Comparison of ENCODE assay signal across 15 cellular contexts in genomic region chr1:169874229-169874628, GRCh38. TPM values are rescaled to one million over a fixed set of nuclear protein-coding genes. Genes with fewer than 3 reads are reported as not detected.
DNase-seq lines count a peak whose midpoint lies in the region; ATAC-seq and TF ChIP-seq lines count a peak whose summit lies in the region.
"Had no signal": no experiment of that assay in that cellular context is flagged by ENCODE, and none has a peak within 500 bp of the region (broad histone marks: within the 10 kb centered on the region; RNA-seq: fewer than 3 reads in every experiment).

No MANE protein-coding gene starts in this region.

- no peak for ATAC-seq in GM21786 (IDR thresholded peaks at IDR 0.05; ENCODE audit: unreplicated experiment)
- no peak for ATAC-seq in GM21423 (IDR thresholded peaks at IDR 0.05; ENCODE audit: unreplicated experiment)

- DNase-seq in EH (ENCODE audit: low read depth) (peak; percentile 95), RPMI7951 (ENCODE audit: low read depth) (peak; percentile 57), fibroblast of lung (ENCODE audit: low read depth in 2 of 2) (peak; percentile 26 to 86), retinal pigment epithelial cell (ENCODE audit: low read depth) (peak; percentile 54), NCI-H2227 treated with DMSO at 0.1 percent for 48 hours (lab: John Stamatoyannopoulos, UW) (no peak), HAP-1 (ENCODE audit: low spot score in 2 of 2) (no peak)
- DNase-seq: activated CD4-positive, alpha-beta T cell treated with anti-CD3 and anti-CD28 coated beads, Interleukin-2, amount 50 U/mL, for 1 hour; activated gamma-delta T cell; Caco-2; central memory CD4-positive, alpha-beta T cell; erythroblast; midbrain; NCI-H1092 treated with DMSO at 0.1 percent for 48 hours had no signal

- no peaks in the 10 kb centered on the region for H3K9me3 ChIP-seq in fibroblast of lung (ENCODE audit: control insufficient read depth, insufficient read depth, low read depth, low read length)
- H3K9me3 ChIP-seq in HAP-1 = peaks cover 7% of the 10 kb centered on the region

- H3K79me2 ChIP-seq in fibroblast of lung (ENCODE audit: control insufficient read depth, insufficient read depth, low read length) = no peaks in the 10 kb centered on the region

- H2AFZ ChIP-seq in fibroblast of lung (ENCODE audit: low read length) = no peak overlapping the region

- no peak overlapping the region for H3K4me2 ChIP-seq in fibroblast of lung (ENCODE audit: extremely low read depth, insufficient read depth, low read length)

- TF ChIP-seq CTCF in fibroblast of lung (conservative IDR thresholded peaks at IDR 0.05 in 1 of 2, IDR thresholded peaks at IDR 0.05 in 1 of 2; ENCODE audit: low read depth in 1 of 2, low read length in 2 of 2) (no peak), retinal pigment epithelial cell (conservative IDR thresholded peaks at IDR 0.05; ENCODE audit: low read depth, low read length) (no peak)

- H3K4me1 ChIP-seq in fibroblast of lung (ENCODE audit: control insufficient read depth, extremely low read depth, insufficient read depth, low read length) (no peaks in the 10 kb centered on the region), HAP-1 (no peaks in the 10 kb centered on the region)

- H3K9ac ChIP-seq in fibroblast of lung (ENCODE audit: insufficient read depth, low read length) = no peak overlapping the region

- H3K4me3 ChIP-seq in fibroblast of lung (replicated peaks in 1 of 4; ENCODE audit: control extremely low read depth in 1 of 4, insufficient read depth in 1 of 4, low read depth in 3 of 4, low read length in 4 of 4) (no peak overlapping the region), retinal pigment epithelial cell (ENCODE audit: low read length) (no peak overlapping the region), HAP-1 (no peak overlapping the region)

- peaks cover 2% of the 10 kb centered on the region for H4K20me1 ChIP-seq in fibroblast of lung (ENCODE audit: control insufficient read depth, extremely low read depth, insufficient read depth, low read length)

- no peak overlapping the region for H3K27ac ChIP-seq in fibroblast of lung (ENCODE audit: insufficient read depth, low read length)

- H3K27me3 ChIP-seq in fibroblast of lung (ENCODE audit: control insufficient read depth, insufficient read depth, low read length) (no peaks in the 10 kb centered on the region), HAP-1 (ENCODE audit: low read depth) (no peaks in the 10 kb centered on the region)

- in situ Hi-C loops in HAP-1 (cut with MboI; ENCODE audit: low sequenced_read_pairs) = no loop called here

- H3K36me3 ChIP-seq in fibroblast of lung (ENCODE audit: control insufficient read depth, insufficient read depth, low read length) (peaks cover 14% of the 10 kb centered on the region), HAP-1 (replicated peaks) (peaks cover 61% of the 10 kb centered on the region)

RNA-seq across cellular contexts. Expression of gene SCYL3, which starts 19.5 kb away (rescaled TPM):
- 4.2 and 4.9 TPM in 2 replicates for total RNA-seq in RPMI7951 (2014; rRNA removed; shearing (Covaris generic))
- total RNA-seq in fibroblast of lung = 10.8 and 11.7 TPM in 2 replicates
- polyA plus RNA-seq in fibroblast of lung = 5.0 and 7.2 TPM in 2 replicates
- 3.5 and 3.8 TPM in 2 replicates for polyA plus RNA-seq in fibroblast of lung (2012)
- polyA minus RNA-seq in fibroblast of lung (ENCODE audit: low replicate concordance) = 2.8 and 5.0 TPM in 2 replicates

Comparison
In these comparisons a context has a peak if more than half of its experiments do, and no peak if none do; other contexts are left out.
1. DNase-seq: peak in EH (single experiment), RPMI7951 (single experiment), fibroblast of lung (2 of 2) and retinal pigment epithelial cell (single experiment); none in NCI-H2227 treated with DMSO at 0.1 percent for 48 hours (single experiment) and HAP-1 (0 of 2).